In the genomic region with DNA sequence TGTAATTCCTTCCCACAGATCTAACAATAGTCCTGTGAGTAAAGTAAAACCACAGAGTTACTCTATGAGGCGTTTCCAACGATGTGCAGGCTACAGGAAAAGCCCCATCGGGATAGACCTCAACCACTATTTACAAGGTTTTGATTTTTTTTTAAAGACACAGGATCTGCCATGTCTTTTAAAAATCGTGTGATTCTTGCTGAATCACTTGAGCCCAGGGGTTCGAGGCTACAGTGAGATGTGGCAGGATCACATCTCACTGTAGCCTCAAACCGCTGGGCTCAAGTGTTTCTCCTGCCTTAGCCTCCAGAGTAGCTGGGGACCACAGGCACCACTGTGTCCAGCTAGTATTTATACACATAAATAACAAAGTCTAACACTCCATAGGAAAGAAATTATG, we compare ENCODE assay signal across 11 cellular contexts. TPM values are rescaled to one million over a fixed set of nuclear protein-coding genes. Genes with fewer than 3 reads are reported as not detected.
DNase-seq lines count a peak whose midpoint lies in the region; ATAC-seq and TF ChIP-seq lines count a peak whose summit lies in the region.
"Had no signal": no experiment of that assay in that cellular context is flagged by ENCODE, and none has a peak within 500 bp of the region (broad histone marks: within the 10 kb centered on the region; RNA-seq: fewer than 3 reads in every experiment).

No MANE protein-coding gene starts in this region.

- H3K79me2 ChIP-seq in GM23248 (ENCODE audit: insufficient read depth) (peaks cover 60% of the 10 kb centered on the region), hepatocyte (peaks cover 38% of the 10 kb centered on the region)

- H3K4me2 ChIP-seq in BLaER1 treated with 17β-estradiol and CSF1 and Interleukin-3, amounts not matched to agents 10 nM and 100 nM: peak overlapping the region; percentile 6 to 99 (median 86); a peak in 19 of 22 replicates
- no peak overlapping the region for H3K4me2 ChIP-seq in GM23248 (ENCODE audit: unreplicated experiment)
- H3K4me2 ChIP-seq in hepatocyte: peak overlapping the region; percentile 20

- ATAC-seq in HG03097 (IDR thresholded peaks at IDR 0.05; ENCODE audit: low FRiP score, unreplicated experiment) (no peak), HG03045 (IDR thresholded peaks at IDR 0.05; ENCODE audit: unreplicated experiment) (no peak), GM19467 (IDR thresholded peaks at IDR 0.05; ENCODE audit: unreplicated experiment) (no peak)

- peak overlapping the region in 9 of 11 experiments; percentile 1 to 55 (median 45); a peak in 11 of 22 replicates for H3K27ac ChIP-seq in BLaER1 treated with 17β-estradiol and CSF1 and Interleukin-3, amounts not matched to agents 10 nM and 100 nM
- H3K27ac ChIP-seq in GM23248: peak overlapping the region; percentile 33
- peak overlapping the region; percentile 99; the same call in 1 of the 2 replicates for H3K27ac ChIP-seq in VCaP
- peak overlapping the region; percentile 8 for H3K27ac ChIP-seq in hepatocyte

- H3K4me3 ChIP-seq in BLaER1 treated with 17β-estradiol and CSF1 and Interleukin-3, amounts not matched to agents 10 nM and 100 nM: peak overlapping the region in 1 of 10 experiments; percentile 1; a peak in 1 of 20 replicates
- H3K4me3 ChIP-seq in GM23248 (no peak overlapping the region), hepatocyte (no peak overlapping the region)

- TF ChIP-seq CTCF in VCaP (conservative IDR thresholded peaks at IDR 0.05) (no peak), hepatocyte (IDR thresholded peaks at IDR 0.05; ENCODE audit: poor library complexity) (no peak)

- in situ Hi-C loops in GM23248 (cut with MboI): no loop called here

- 51 to 56% methylated on average over 6 of the region's 6 CpGs for WGBS in GM23248 (ENCODE audit: low coverage in 1 of 2, low lambda C conversion rate in 2 of 2, missing lambda C conversion rate in 2 of 2), 2 experiments
- 67% methylated on average over 6 of the region's 6 CpGs for WGBS in hepatocyte (ENCODE audit: low lambda C conversion rate, missing lambda C conversion rate)

- H3K36me3 ChIP-seq in BLaER1 treated with 17β-estradiol and CSF1 and Interleukin-3, amounts not matched to agents 10 nM and 100 nM: peaks cover 100% of the 10 kb centered on the region in 11 experiments
- H3K36me3 ChIP-seq in GM23248 (ENCODE audit: low read depth): peaks cover 98% of the 10 kb centered on the region
- H3K36me3 ChIP-seq in hepatocyte (replicated peaks; ENCODE audit: insufficient read depth, low read depth): peaks cover 25% of the 10 kb centered on the region

- no peaks in the 10 kb centered on the region for H3K27me3 ChIP-seq in BLaER1 treated with 17β-estradiol and CSF1 and Interleukin-3, amounts not matched to agents 10 nM and 100 nM
- H3K27me3 ChIP-seq in GM23248 (replicated peaks; ENCODE audit: insufficient read depth) (no peaks in the 10 kb centered on the region), hepatocyte (no peaks in the 10 kb centered on the region)

- no peaks in the 10 kb centered on the region for H3K9me3 ChIP-seq in BLaER1 treated with 17β-estradiol and CSF1 and Interleukin-3, amounts not matched to agents 10 nM and 100 nM (replicated peaks in 1 of 11)
- H3K9me3 ChIP-seq in GM23248 (ENCODE audit: low read depth): no peaks in the 10 kb centered on the region
- H3K9me3 ChIP-seq in hepatocyte (ENCODE audit: low read depth): no peaks in the 10 kb centered on the region

- peak overlapping the region in 10 of 11 experiments; percentile 1 to 57 (median 27); a peak in 10 of 22 replicates for H3K9ac ChIP-seq in BLaER1 treated with 17β-estradiol and CSF1 and Interleukin-3, amounts not matched to agents 10 nM and 100 nM
- H3K9ac ChIP-seq in GM23248: peak overlapping the region; percentile 37; the same call in 1 of the 2 replicates

- DNase-seq in GM23248 (no peak), hepatocyte (ENCODE audit: low spot score) (no peak), NCI-H2029 (lab: John Stamatoyannopoulos, UW) (no peak)
- DNase-seq: NCI-H345, nucleus accumbens, trophoblast cell had no signal

- peaks cover 43 to 55% (median 53%) of the 10 kb centered on the region in 10 experiments for H3K4me1 ChIP-seq in BLaER1 treated with 17β-estradiol and CSF1 and Interleukin-3, amounts not matched to agents 10 nM and 100 nM
- peaks cover 45% of the 10 kb centered on the region for H3K4me1 ChIP-seq in GM23248 (ENCODE audit: insufficient read depth)
- peaks cover 20% of the 10 kb centered on the region for H3K4me1 ChIP-seq in hepatocyte (ENCODE audit: insufficient read depth)

- H3K9me2 ChIP-seq in GM23248 (ENCODE audit: insufficient read depth) (no peaks in the 10 kb centered on the region), hepatocyte (replicated peaks; ENCODE audit: insufficient read depth) (no peaks in the 10 kb centered on the region)

- H4K20me1 ChIP-seq in BLaER1 treated with 17β-estradiol and CSF1 and Interleukin-3, amounts not matched to agents 10 nM and 100 nM: peaks cover 95 to 100% (median 100%) of the 10 kb centered on the region in 11 experiments
- H4K20me1 ChIP-seq in GM23248 (ENCODE audit: insufficient read depth) (peaks cover 23% of the 10 kb centered on the region; the same call in 1 of the 2 replicates), hepatocyte (ENCODE audit: insufficient read depth, poor library complexity, severe bottlenecking) (peaks cover 45% of the 10 kb centered on the region)

- H2AFZ ChIP-seq in GM23248 (no peak overlapping the region), hepatocyte (no peak overlapping the region)

- peaks cover 100% of the 10 kb centered on the region for H3F3A ChIP-seq in GM23248 (ENCODE audit: insufficient read depth)

RNA-seq across cellular contexts. Expression of a gene that starts 7.8 kb away (rescaled TPM):
- total RNA-seq in GM23248 (2014; rRNA removed; shearing (Covaris generic)): 124 and 127 TPM in 2 replicates
- 48.0 and 60.7 TPM in 2 replicates for polyA plus RNA-seq in GM23248 (2016; fragmentation: Nextera tagmentation; extraction: Ambion mirVana)
- 240 and 318 TPM in 2 replicates for total RNA-seq in hepatocyte
- 42.1 and 51.9 TPM in 2 replicates for polyA plus RNA-seq in hepatocyte

RNA-seq across cellular contexts. Expression of a gene that starts 8.0 kb away (rescaled TPM):
- total RNA-seq in GM23248 (2014; rRNA removed; shearing (Covaris generic)): 12.5 and 13.7 TPM in 2 replicates
- polyA plus RNA-seq in GM23248 (2016; fragmentation: Nextera tagmentation; extraction: Ambion mirVana) (13.5 and 16.1 TPM in 2 replicates), hepatocyte (31.1 and 32.9 TPM in 2 replicates)
- 72.0 and 75.6 TPM in 2 replicates for total RNA-seq in hepatocyte

RNA-seq across cellular contexts. Expression of a gene that starts 50.6 kb away (rescaled TPM):
- 22.4 and 25.4 TPM in 2 replicates for total RNA-seq in GM23248 (2014; rRNA removed; shearing (Covaris generic))
- polyA plus RNA-seq in GM23248 (2016; fragmentation: Nextera tagmentation; extraction: Ambion mirVana) (19.5 and 22.2 TPM in 2 replicates), hepatocyte (18.3 and 32.5 TPM in 2 replicates)
- total RNA-seq in hepatocyte: 30.9 and 33.7 TPM in 2 replicates

Comparison
In these comparisons a context has a peak if more than half of its experiments do, and no peak if none do; other contexts are left out.
1. H3K27ac ChIP-seq: peak in every context shown above with its lines; median percentile 99 in VCaP; 45 in BLaER1 treated with 17β-estradiol and CSF1 and Interleukin-3, amounts not matched to agents 10 nM and 100 nM; 33 in GM23248; 8 in hepatocyte.